11 cellular contexts compared by ENCODE assay signal in the genomic region with DNA sequence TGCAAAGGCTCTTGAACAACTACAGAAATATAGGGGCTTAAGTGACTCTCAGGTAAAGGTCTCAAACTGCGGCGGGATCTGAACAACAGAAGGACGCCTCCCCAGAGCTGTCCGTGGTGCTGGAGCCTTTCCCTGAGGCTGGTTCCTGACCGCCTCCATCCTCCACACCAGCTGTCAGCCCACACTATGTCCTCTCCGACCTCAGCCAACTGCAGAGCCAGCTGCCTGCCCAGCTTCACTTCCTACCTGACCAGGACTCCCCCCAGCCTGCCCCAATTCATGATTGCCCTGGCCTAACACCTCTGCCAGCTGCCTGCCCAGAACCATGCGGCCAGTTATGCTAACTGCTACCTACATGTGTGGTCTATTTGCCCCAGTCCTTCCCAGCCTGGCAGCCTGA.
A peak's percentile ranks its signal among the peaks of the same experiment; 100 is the strongest.
DNase-seq lines count a peak whose midpoint lies in the region; ATAC-seq, FAIRE-seq and TF ChIP-seq lines count a peak whose summit lies in the region.
"Had no signal": no experiment of that assay in that cellular context is flagged by ENCODE, and none has a peak within 500 bp of the region (broad histone marks: within the 10 kb centered on the region; RNA-seq: fewer than 3 reads in every experiment).

No MANE protein-coding gene starts in this region.

- peaks cover 0 to 5% of the 10 kb centered on the region in 2 experiments; a peak in 4 of 5 replicates for H3K27me3 ChIP-seq in HepG2 (ENCODE audit: control insufficient read depth in 1 of 2, insufficient read depth in 2 of 2, low read length in 2 of 2)

- peaks cover 7% of the 10 kb centered on the region for H3K27me3 Mint-ChIP-seq in activated T-cell treated with anti-CD3 and anti-CD28 coated beads, Interleukin-2, amount 50 U/mL, for 72 hours (ENCODE audit: low read depth)

- no TSS peak for BruUV-seq in HepG2 (replicated peaks; lab: Mats Ljungman, UMichigan)

- H3K9me3 ChIP-seq in HepG2 (ENCODE audit: low read length) = no peaks in the 10 kb centered on the region

- H3K36me3 ChIP-seq in HepG2 (replicated peaks in 1 of 2; ENCODE audit: control insufficient read depth in 1 of 2, insufficient read depth in 2 of 2, low read length in 2 of 2) = no peaks in the 10 kb centered on the region
- H3K36me3 ChIP-seq: tibial nerve had no signal

- no peak overlapping the region for H3K27ac Mint-ChIP-seq in activated T-cell treated with anti-CD3 and anti-CD28 coated beads, Interleukin-2, amount 50 U/mL, for 72 hours

- H3K9me3 Mint-ChIP-seq in activated T-cell treated with anti-CD3 and anti-CD28 coated beads, Interleukin-2, amount 50 U/mL, for 72 hours = peaks cover 2 to 3% of the 10 kb centered on the region in 2 donors

- in situ Hi-C loops in KBM-7 (cut with MboI; ENCODE audit: low pct_unique_long_range_greater_than_20kb, low sequenced_read_pairs) = no loop called here
- in situ Hi-C loops in HepG2 (cut with HindIII; ENCODE audit: extremely low pct_ligation_motif_present, low pct_unique_long_range_greater_than_20kb) = no loop called here

- TF ChIP-seq CTCF in HepG2 (CRISPR knock-in tag; IDR thresholded peaks at IDR 0.05) (no peak), omental fat pad (IDR thresholded peaks at IDR 0.05) (no peak)

- DNase-seq in ELF-1 (ENCODE audit: low read depth, low spot score) (peak; percentile 77), KBM-7 (peak; percentile 25), amniotic epithelial cell (ENCODE audit: low read depth) (peak; percentile 22), HepG2 (ENCODE audit: low spot score) (peak; percentile 9), omental fat pad (ENCODE audit: low spot score) (no peak), NCI-H1436 (lab: John Stamatoyannopoulos, UW) (no peak), nucleus accumbens (lab: John Stamatoyannopoulos, UW) (no peak)
- DNase-seq in activated T-cell treated with anti-CD3 and anti-CD28 coated beads, Interleukin-2, amount 50 U/mL, for 72 hours = no peak
- DNase-seq: GF-D8, left ventricle myocardium superior had no signal

- H3K4me2 ChIP-seq in HepG2 (ENCODE audit: low read depth, low read length) = no peak overlapping the region

- no peak for TF ChIP-seq POLR2A in HepG2 (IDR thresholded peaks at IDR 0.05; ENCODE audit: insufficient read depth in 1 of 2, low read depth in 2 of 2, low read length in 2 of 2)

- H2AFZ ChIP-seq in HepG2 (ENCODE audit: low read length) = no peak overlapping the region

- no peak overlapping the region for H3K9ac ChIP-seq in HepG2 (ENCODE audit: insufficient read depth, low read depth, low read length)

- intact Hi-C loops in HepG2 (cut with micrococcal nuclease; ENCODE audit: unreplicated experiment) = no loop called here

- no peak overlapping the region for H3K4me3 ChIP-seq in HepG2 (replicated peaks in 1 of 3; ENCODE audit: insufficient read depth in 1 of 3, low read depth in 2 of 3, low read length in 3 of 3)
- H3K4me3 ChIP-seq: tibial nerve had no signal

- FAIRE-seq in HepG2 (lab: Jason Lieb, UNC) = no peak

- no peak for TF ChIP-seq RAD21 in HepG2 (CRISPR knock-in tag; IDR thresholded peaks at IDR 0.05)

- POLR2A ChIA-PET in HepG2 (lab: Yijun Ruan, JAX) = no interaction called here

- CTCF ChIA-PET in HepG2 (lab: Yijun Ruan, JAX; ENCODE audit: low intra/inter-chr PET ratio, low total read pairs) = no interaction called here

- TF ChIP-seq EP300 in HepG2 (IDR thresholded peaks at IDR 0.05; ENCODE audit: low read depth in 2 of 2, low read length in 2 of 2) (no peak), HepG2 (CRISPR knock-in tag; IDR thresholded peaks at IDR 0.05; ENCODE audit: borderline replicate concordance) (no peak)

- H3K79me2 ChIP-seq in HepG2 (ENCODE audit: insufficient read depth, low read length) = no peaks in the 10 kb centered on the region

- peaks cover 0 to 3% of the 10 kb centered on the region in 2 donors for H3K36me3 Mint-ChIP-seq in activated T-cell treated with anti-CD3 and anti-CD28 coated beads, Interleukin-2, amount 50 U/mL, for 72 hours (ENCODE audit: insufficient read depth in 2 of 2)

- no peaks in the 10 kb centered on the region for H3K4me1 Mint-ChIP-seq in activated T-cell treated with anti-CD3 and anti-CD28 coated beads, Interleukin-2, amount 50 U/mL, for 72 hours (ENCODE audit: low read depth)

- H3K27ac ChIP-seq in HepG2 (ENCODE audit: extremely low read length, insufficient read depth, low read length) = no peak overlapping the region
- H3K27ac ChIP-seq: tibial nerve had no signal

- no peaks in the 10 kb centered on the region for H4K20me1 ChIP-seq in HepG2 (ENCODE audit: insufficient read depth, low read length)

- WGBS in HepG2 (ENCODE audit: low lambda C conversion rate) = no CpG with 5 or more reads among the region's 7 CpGs

- no peak overlapping the region for H3K4me3 Mint-ChIP-seq in activated T-cell treated with anti-CD3 and anti-CD28 coated beads, Interleukin-2, amount 50 U/mL, for 72 hours

- H3K4me1 ChIP-seq in HepG2 (ENCODE audit: insufficient read depth, low read length) = no peaks in the 10 kb centered on the region
- H3K4me1 ChIP-seq: tibial nerve had no signal

- peak; percentile 62 for ATAC-seq in HepG2
- ATAC-seq in omental fat pad (ENCODE audit: low FRiP score) = no peak
- ATAC-seq in activated T-cell treated with anti-CD3 and anti-CD28 coated beads, Interleukin-2, amount 50 U/mL, for 72 hours (replicated peaks in 1 of 2) = no peak
- ATAC-seq: left ventricle myocardium superior had no signal

TF ChIP-seq in HepG2, 621 proteins besides CTCF, POLR2A, EP300 and RAD21 (continues in another document):
- TF ChIP-seq SALL1 (CRISPR knock-in tag; IDR thresholded peaks at IDR 0.05) (peak; percentile 65), RARA (CRISPR knock-in tag; IDR thresholded peaks at IDR 0.05) (0 out of 2 replicates have a peak, but pooled peaks have one; percentile 18), ZNF331 (CRISPR knock-in tag; IDR thresholded peaks at IDR 0.05) (0 out of 2 replicates have a peak, but pooled peaks have one; percentile 34), SP1 (IDR thresholded peaks at IDR 0.05) (no peak), SP1 (CRISPR knock-in tag; IDR thresholded peaks at IDR 0.05) (no peak), MIER2 (CRISPR knock-in tag; IDR thresholded peaks at IDR 0.05) (peak; percentile 95), ZNF446 (CRISPR knock-in tag; IDR thresholded peaks at IDR 0.05) (0 out of 2 replicates have a peak, but pooled peaks have one; percentile 33), KLF16 (CRISPR knock-in tag; IDR thresholded peaks at IDR 0.05) (no peak), WIZ (CRISPR knock-in tag; IDR thresholded peaks at IDR 0.05) (0 out of 2 replicates have a peak, but pooled peaks have one; percentile 56), ZNF543 (CRISPR knock-in tag; IDR thresholded peaks at IDR 0.05) (no peak), TOE1 (CRISPR knock-in tag; IDR thresholded peaks at IDR 0.05) (no peak)
- TF ChIP-seq, protein P1, sequence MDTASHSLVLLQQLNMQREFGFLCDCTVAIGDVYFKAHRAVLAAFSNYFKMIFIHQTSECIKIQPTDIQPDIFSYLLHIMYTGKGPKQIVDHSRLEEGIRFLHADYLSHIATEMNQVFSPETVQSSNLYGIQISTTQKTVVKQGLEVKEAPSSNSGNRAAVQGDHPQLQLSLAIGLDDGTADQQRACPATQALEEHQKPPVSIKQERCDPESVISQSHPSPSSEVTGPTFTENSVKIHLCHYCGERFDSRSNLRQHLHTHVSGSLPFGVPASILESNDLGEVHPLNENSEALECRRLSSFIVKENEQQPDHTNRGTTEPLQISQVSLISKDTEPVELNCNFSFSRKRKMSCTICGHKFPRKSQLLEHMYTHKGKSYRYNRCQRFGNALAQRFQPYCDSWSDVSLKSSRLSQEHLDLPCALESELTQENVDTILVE (CRISPR knock-in tag; IDR thresholded peaks at IDR 0.05) = 0 out of 2 replicates have a peak, but pooled peaks have one; percentile 28
- TF ChIP-seq, protein P2, sequence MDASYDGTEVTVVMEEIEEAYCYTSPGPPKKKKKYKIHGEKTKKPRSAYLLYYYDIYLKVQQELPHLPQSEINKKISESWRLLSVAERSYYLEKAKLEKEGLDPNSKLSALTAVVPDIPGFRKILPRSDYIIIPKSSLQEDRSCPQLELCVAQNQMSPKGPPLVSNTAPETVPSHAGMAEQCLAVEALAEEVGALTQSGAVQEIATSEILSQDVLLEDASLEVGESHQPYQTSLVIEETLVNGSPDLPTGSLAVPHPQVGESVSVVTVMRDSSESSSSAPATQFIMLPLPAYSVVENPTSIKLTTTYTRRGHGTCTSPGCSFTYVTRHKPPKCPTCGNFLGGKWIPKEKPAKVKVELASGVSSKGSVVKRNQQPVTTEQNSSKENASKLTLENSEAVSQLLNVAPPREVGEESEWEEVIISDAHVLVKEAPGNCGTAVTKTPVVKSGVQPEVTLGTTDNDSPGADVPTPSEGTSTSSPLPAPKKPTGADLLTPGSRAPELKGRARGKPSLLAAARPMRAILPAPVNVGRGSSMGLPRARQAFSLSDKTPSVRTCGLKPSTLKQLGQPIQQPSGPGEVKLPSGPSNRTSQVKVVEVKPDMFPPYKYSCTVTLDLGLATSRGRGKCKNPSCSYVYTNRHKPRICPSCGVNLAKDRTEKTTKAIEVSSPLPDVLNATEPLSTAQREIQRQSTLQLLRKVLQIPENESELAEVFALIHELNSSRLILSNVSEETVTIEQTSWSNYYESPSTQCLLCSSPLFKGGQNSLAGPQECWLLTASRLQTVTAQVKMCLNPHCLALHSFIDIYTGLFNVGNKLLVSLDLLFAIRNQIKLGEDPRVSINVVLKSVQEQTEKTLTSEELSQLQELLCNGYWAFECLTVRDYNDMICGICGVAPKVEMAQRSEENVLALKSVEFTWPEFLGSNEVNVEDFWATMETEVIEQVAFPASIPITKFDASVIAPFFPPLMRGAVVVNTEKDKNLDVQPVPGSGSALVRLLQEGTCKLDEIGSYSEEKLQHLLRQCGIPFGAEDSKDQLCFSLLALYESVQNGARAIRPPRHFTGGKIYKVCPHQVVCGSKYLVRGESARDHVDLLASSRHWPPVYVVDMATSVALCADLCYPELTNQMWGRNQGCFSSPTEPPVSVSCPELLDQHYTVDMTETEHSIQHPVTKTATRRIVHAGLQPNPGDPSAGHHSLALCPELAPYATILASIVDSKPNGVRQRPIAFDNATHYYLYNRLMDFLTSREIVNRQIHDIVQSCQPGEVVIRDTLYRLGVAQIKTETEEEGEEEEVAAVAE (CRISPR knock-in tag; IDR thresholded peaks at IDR 0.05; ENCODE audit: borderline replicate concordance) = 0 out of 2 replicates have a peak, but pooled peaks have one; percentile 36

Comparison
In these comparisons a context has a peak if more than half of its experiments do, and no peak if none do; other contexts are left out.
1. DNase-seq: peak in ELF-1 (single experiment), KBM-7 (single experiment), amniotic epithelial cell (single experiment) and HepG2 (single experiment); none in omental fat pad (single experiment), activated T-cell treated with anti-CD3 and anti-CD28 coated beads, Interleukin-2, amount 50 U/mL, for 72 hours (0 of 2), NCI-H1436 (single experiment) and nucleus accumbens (0 of 56).